Comparison of ENCODE assay signal across 8 cellular contexts in the genomic region with DNA sequence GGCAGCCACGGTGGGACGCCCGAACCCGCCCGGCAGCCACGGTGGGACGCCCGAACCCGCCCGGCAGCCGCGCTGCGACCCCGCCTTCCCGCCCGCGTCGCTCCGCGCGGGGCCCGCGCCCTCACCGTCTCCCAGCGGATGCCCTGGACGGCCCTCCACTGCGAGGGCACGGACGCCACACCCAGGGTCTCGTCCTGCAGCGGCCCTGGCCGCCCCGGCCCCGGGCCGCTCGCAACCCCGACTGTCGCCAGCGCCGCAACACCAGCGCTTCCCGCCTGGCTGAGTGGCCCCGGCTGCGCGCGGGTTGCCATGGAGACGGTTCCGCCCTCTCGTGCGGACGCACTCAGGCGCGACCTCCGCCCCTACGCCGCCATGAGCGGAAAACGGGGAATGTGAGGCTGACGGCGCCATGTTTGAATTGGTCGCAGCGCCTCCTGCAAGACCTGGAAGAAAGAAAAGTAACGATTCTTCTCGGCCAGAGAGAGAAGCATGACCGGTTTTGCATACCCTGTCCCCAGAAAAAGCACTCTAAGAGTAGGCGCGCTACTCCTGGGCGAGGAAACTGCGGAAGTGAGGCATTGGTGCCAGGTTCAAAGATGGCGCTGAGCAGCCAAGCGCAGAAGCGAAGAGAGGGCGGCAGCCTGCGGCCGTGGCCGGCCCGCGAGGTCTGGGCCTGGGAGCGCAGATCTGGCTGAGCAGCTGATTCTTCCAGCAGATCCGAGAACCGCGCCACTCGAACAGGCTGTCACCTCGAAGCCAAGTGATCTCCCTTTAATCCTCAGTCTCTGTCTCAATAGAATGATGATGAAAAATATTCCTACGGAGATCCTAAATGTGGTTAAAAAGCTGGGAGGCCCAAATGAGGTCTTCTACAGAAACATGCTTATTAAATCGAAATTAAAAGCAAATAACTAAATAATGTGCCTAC. TPM values are rescaled to one million over a fixed set of nuclear protein-coding genes. Genes with fewer than 3 reads are reported as not detected.
DNase-seq lines count a peak whose midpoint lies in the region; ATAC-seq and TF ChIP-seq lines count a peak whose summit lies in the region.

A gene (minus strand): TSS at position 432 of the 928 bp plus-strand sequence. CDS start 121 bp downstream, at position 311.

- H3K9me3 Mint-ChIP-seq in dendritic cell treated with granulocyte-macrophage colony-stimulating factor and Interleukin-4, amounts not matched to agents 40 ng/mL and 50 ng/mL, for 4 days: no peaks in the 10 kb centered on the region

- intact Hi-C loops in dendritic cell treated with granulocyte-macrophage colony-stimulating factor and Interleukin-4, amounts not matched to agents 40 ng/mL and 50 ng/mL, for 4 days (cut with micrococcal nuclease): loop anchor here (2.0 kb wide), 1 partner anchor 32 kb away; a partner anchor contains a TSS
- intact Hi-C loops in left lung (cut with DNase I): no loop called here

- no peaks in the 10 kb centered on the region for H3K9me3 ChIP-seq in left lung

- peak within 1 kb of the TSS; percentile 90 for H3K4me3 Mint-ChIP-seq in dendritic cell treated with granulocyte-macrophage colony-stimulating factor and Interleukin-4, amounts not matched to agents 40 ng/mL and 50 ng/mL, for 4 days

- H3K27me3 ChIP-seq in BJ (ENCODE audit: control insufficient read depth, insufficient read depth, low read length): no peaks in the 10 kb centered on the region
- no peaks in the 10 kb centered on the region for H3K27me3 ChIP-seq in left lung

- peak; percentile 50 for ATAC-seq in HG03469 (IDR thresholded peaks at IDR 0.05; ENCODE audit: unreplicated experiment)
- peak; percentile 99 for ATAC-seq in left lung

- peak within 1 kb of the TSS; percentile 99 for H3K27ac ChIP-seq in left lung

- H3K36me3 ChIP-seq in BJ (ENCODE audit: control insufficient read depth, insufficient read depth, low read length): no peaks in the 10 kb centered on the region
- H3K36me3 ChIP-seq in left lung: no peaks in the 10 kb centered on the region

- H3K4me1 ChIP-seq in left lung: peaks cover 0 to 17% of the 10 kb centered on the region in 2 donors

- CTCF ChIA-PET in BJ (lab: Yijun Ruan, JAX): interaction anchor here (0.7 kb wide), 1 partner anchor 21 kb away, joined by 4 read pairs; no protein-coding TSS in a partner anchor

- POLR2A ChIA-PET in BJ (lab: Charles Lee): interaction anchor here (0.5 kb wide), 1 partner anchor 9 kb away, joined by 4 read pairs; no protein-coding TSS in a partner anchor

- peak within 1 kb of the TSS; percentile 99 for H3K27ac Mint-ChIP-seq in dendritic cell treated with granulocyte-macrophage colony-stimulating factor and Interleukin-4, amounts not matched to agents 40 ng/mL and 50 ng/mL, for 4 days

- H3K27me3 Mint-ChIP-seq in dendritic cell treated with granulocyte-macrophage colony-stimulating factor and Interleukin-4, amounts not matched to agents 40 ng/mL and 50 ng/mL, for 4 days: no peaks in the 10 kb centered on the region

- H3K36me3 Mint-ChIP-seq in dendritic cell treated with granulocyte-macrophage colony-stimulating factor and Interleukin-4, amounts not matched to agents 40 ng/mL and 50 ng/mL, for 4 days (ENCODE audit: low read depth): peaks cover 6% of the 10 kb centered on the region

- DNase-seq in BJ (ENCODE audit: low read depth) (peak; percentile 60), GM19240 (ENCODE audit: insufficient read length, low spot score) (peak; percentile 75), NCI-H748 (lab: John Stamatoyannopoulos, UW; ENCODE audit: unreplicated experiment) (peak; percentile 96), left lung (peak; percentile 97 to 99)
- DNase-seq in activated CD4-positive, alpha-beta T cell treated with anti-CD3 and anti-CD28 coated beads, Interleukin-2, amount 50 U/mL, for 1 hour: peak; percentile 97
- peak; percentile 95 for DNase-seq in stimulated activated CD4-positive, alpha-beta T cell treated with anti-CD3 and anti-CD28 coated beads, Interleukin-2, amount 100 ng/mL, for 4 hours (ENCODE audit: low read depth)

- H3K4me3 ChIP-seq in BJ (ENCODE audit: low read depth, low read length): peak within 1 kb of the TSS; percentile 57
- H3K4me3 ChIP-seq in left lung: peak within 1 kb of the TSS; percentile 64 to 65

- no peak for TF ChIP-seq CTCF in BJ (IDR thresholded peaks at IDR 0.05; ENCODE audit: insufficient read depth, low read depth, low read length)
- TF ChIP-seq CTCF in left lung (IDR thresholded peaks at IDR 0.05): no peak

- H3K4me1 Mint-ChIP-seq in dendritic cell treated with granulocyte-macrophage colony-stimulating factor and Interleukin-4, amounts not matched to agents 40 ng/mL and 50 ng/mL, for 4 days (ENCODE audit: low read depth): peaks cover 5% of the 10 kb centered on the region

RNA-seq across cellular contexts. Expression of the gene that starts here (rescaled TPM):
- polyA plus RNA-seq in BJ (2011; rRNA removed): 22.0 and 50.4 TPM in 2 replicates
- polyA minus RNA-seq in BJ (2011; rRNA and poly(A)+ RNA removed): 23.9 and 26.2 TPM in 2 replicates
- total RNA-seq in left lung: 10 to 100 TPM; 52.7 to 55.4 TPM

Comparison
In these comparisons a context has a peak if more than half of its experiments do, and no peak if none do; other contexts are left out.
1. Peak in every context shown above with its lines: DNase-seq, ATAC-seq, H3K4me3 ChIP-seq and H3K27ac ChIP-seq.